Comparison of ENCODE assay signal across 28 cellular contexts in genomic region chr14:41901089-41901488, GRCh38.
"Had no signal": no experiment of that assay in that cellular context is flagged by ENCODE, and none has a peak within 500 bp of the region (broad histone marks: within the 10 kb centered on the region; RNA-seq: fewer than 3 reads in every experiment).

No MANE protein-coding gene starts in this region.

- H3K27ac ChIP-seq: neutrophil, pancreas, psoas muscle, right lobe of liver, skin epidermis, spleen, suprapubic skin, testis, tibial artery, transverse colon, upper lobe of right lung, uterus had no signal

- H3K4me3 ChIP-seq: pancreas, psoas muscle, right lobe of liver, skin epidermis, smooth muscle cell, spleen, suprapubic skin, testis, tibial artery, transverse colon, upper lobe of right lung, uterus had no signal

- H3K36me3 ChIP-seq: neutrophil, pancreas, right lobe of liver, spleen, suprapubic skin, tibial artery, transverse colon, upper lobe of right lung, uterus had no signal

- H3K4me2 ChIP-seq: smooth muscle cell had no signal

- H3K9me3 ChIP-seq: neutrophil, pancreas, psoas muscle, right lobe of liver, spleen, suprapubic skin, testis, tibial artery, transverse colon, upper lobe of right lung, uterus had no signal

- ATAC-seq: naive thymus-derived CD8-positive, alpha-beta T cell; natural killer cell treated with Interleukin-12 subunit alpha and Interleukin-12 subunit beta and Interleukin-15 and Interleukin-18, amount 100 ng/mL, for 72 hours; pancreas; psoas muscle; right cardiac atrium; right lobe of liver; stimulated activated memory B cell treated with anti-CD40 and anti-IgM and Interleukin-4, amounts not matched to agents 10 μg/mL and 1 μg/mL and 100 μg/mL, for 72 hours; stimulated activated naive CD8-positive, alpha-beta T cell treated with anti-CD3 and anti-CD28 coated beads, Interleukin-15, amount 100 ng/mL, for 72 hours; stimulated activated naive CD8-positive, alpha-beta T cell treated with anti-CD3 and anti-CD28 coated beads, Interleukin-15, Interleukin-2, amounts not matched to agents 100 U/mL and 50 U/mL, for 24 hours; upper lobe of right lung had no signal

- H3K27me3 ChIP-seq: neutrophil, pancreas, right lobe of liver, spleen, suprapubic skin, testis, tibial artery, transverse colon, upper lobe of right lung, uterus had no signal

- DNase-seq: naive thymus-derived CD8-positive, alpha-beta T cell; nephron progenitor cell; nucleus accumbens; pancreas; psoas muscle; right cardiac atrium; right lobe of liver; spleen; stimulated activated CD4-positive, alpha-beta T cell treated with anti-CD3 and anti-CD28 coated beads, Interleukin-12 subunit alpha, Interleukin-12 subunit beta, amount 100 ng/mL, for 4 hours; stimulated activated CD4-positive, alpha-beta T cell treated with anti-CD3 and anti-CD28 coated beads, Interleukin-1b, Interleukin-23, amount 100 ng/mL, for 48 hours; stimulated activated CD4-positive, alpha-beta T cell treated with anti-CD3 and anti-CD28 coated beads, Interleukin-4, amount 100 ng/mL, for 1 hour; stimulated activated CD4-positive, alpha-beta T cell treated with anti-CD3 and anti-CD28 coated beads, Interleukin-4, amount 100 ng/mL, for 4 hours; stimulated activated CD8-positive, alpha-beta memory T cell treated with anti-CD3 and anti-CD28 coated beads, Interleukin-4, amount 100 ng/mL, for 48 hours; stimulated activated naive CD4-positive, alpha-beta T cell; stimulated activated naive CD8-positive, alpha-beta T cell treated with anti-CD3 and anti-CD28 coated beads, Interleukin-15, amount 100 ng/mL, for 72 hours; stimulated activated naive CD8-positive, alpha-beta T cell treated with anti-CD3 and anti-CD28 coated beads, Interleukin-15, Interleukin-2, amounts not matched to agents 100 U/mL and 50 U/mL, for 24 hours; substantia nigra; testis; tibial artery; transverse colon; upper lobe of right lung; uterus had no signal

- H3K4me1 ChIP-seq: pancreas, psoas muscle, right lobe of liver, spleen, suprapubic skin, testis, tibial artery, transverse colon, upper lobe of right lung, uterus had no signal
